In the genomic region with DNA sequence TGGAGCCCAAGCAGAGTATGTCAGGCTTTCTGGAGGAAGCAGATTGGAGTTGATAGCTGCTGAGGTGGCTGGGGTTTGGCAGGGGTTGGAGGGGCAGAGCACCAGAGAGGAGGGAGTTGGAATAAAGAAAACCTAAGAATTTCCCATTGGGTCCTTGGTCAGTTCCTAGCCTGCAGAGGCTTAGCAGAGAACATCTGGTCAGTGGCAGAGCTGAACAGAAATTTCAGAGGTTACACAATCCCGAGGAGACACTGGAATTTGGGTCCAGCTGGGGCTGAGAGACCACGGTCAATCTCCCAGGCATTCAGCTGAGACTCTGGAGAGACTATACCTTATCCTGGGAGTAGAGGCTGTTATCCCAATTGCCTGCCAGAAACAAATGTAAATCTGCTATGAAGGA, we compare ENCODE assay signal across 28 cellular contexts.
"Had no signal": no experiment of that assay in that cellular context is flagged by ENCODE, and none has a peak within 500 bp of the region (broad histone marks: within the 10 kb centered on the region; RNA-seq: fewer than 3 reads in every experiment).

No MANE protein-coding gene starts in this region.

- H3K27ac ChIP-seq: epithelial cell of prostate, ovary, prostate gland, thoracic aorta, uterus had no signal

- ATAC-seq: left cardiac atrium; naive thymus-derived CD4-positive, alpha-beta T cell; sciatic nerve; stimulated activated effector memory CD8-positive, alpha-beta T cell treated with anti-CD3 and anti-CD28 coated beads, Interleukin-12 subunit alpha, Interleukin-12 subunit beta, amount 100 ng/mL, for 72 hours had no signal

- FAIRE-seq: bronchial epithelial cell, colon, frontal cortex, keratinocyte, small intestine had no signal

- H3K36me3 ChIP-seq: ovary, prostate gland, uterus had no signal

- DNase-seq: activated CD4-positive, alpha-beta memory T cell treated with anti-CD3 and anti-CD28 coated beads, Interleukin-2, amount 10 ng/mL, durations not matched to agents 7 days and 5 days; activated CD4-positive, alpha-beta T cell treated with anti-CD3 and anti-CD28 coated beads for 1 hour; activated CD4-positive, alpha-beta T cell treated with anti-CD3 and anti-CD28 coated beads, Interleukin-2, amount 10 ng/mL, durations not matched to agents 7 days and 5 days; activated CD8-positive, alpha-beta memory T cell treated with anti-CD3 and anti-CD28 coated beads, Interleukin-2, amount 50 U/mL, for 48 hours; activated gamma-delta T cell treated with Interleukin-2 at 50 U/mL for 16 hours; activated naive CD4-positive, alpha-beta T cell treated with anti-CD3 and anti-CD28 coated beads, Interleukin-2, amount 50 U/mL, for 16 hours; activated T-cell treated with anti-CD3 and anti-CD28 coated beads, Interleukin-2, amount 50 U/mL, for 24 hours; anterior cingulate cortex; dermis blood vessel endothelial cell; effector CD4-positive, alpha-beta T cell; left cardiac atrium; mammary epithelial cell; naive thymus-derived CD4-positive, alpha-beta T cell; ovary; retina; small intestine; stimulated activated CD4-positive, alpha-beta T cell treated with anti-CD3 and anti-CD28 coated beads, Interleukin-4, amount 100 ng/mL, for 24 hours; SW 1271; uterus had no signal

- H3K27me3 ChIP-seq: ovary, uterus had no signal

- H3K9me3 ChIP-seq: prostate gland, thoracic aorta had no signal

- H3K4me1 ChIP-seq: prostate gland, uterus had no signal

- H3K4me3 ChIP-seq: ovary, prostate gland, thoracic aorta, uterus had no signal
